Comparison of ENCODE assay signal across 19 cellular contexts in the genomic region with DNA sequence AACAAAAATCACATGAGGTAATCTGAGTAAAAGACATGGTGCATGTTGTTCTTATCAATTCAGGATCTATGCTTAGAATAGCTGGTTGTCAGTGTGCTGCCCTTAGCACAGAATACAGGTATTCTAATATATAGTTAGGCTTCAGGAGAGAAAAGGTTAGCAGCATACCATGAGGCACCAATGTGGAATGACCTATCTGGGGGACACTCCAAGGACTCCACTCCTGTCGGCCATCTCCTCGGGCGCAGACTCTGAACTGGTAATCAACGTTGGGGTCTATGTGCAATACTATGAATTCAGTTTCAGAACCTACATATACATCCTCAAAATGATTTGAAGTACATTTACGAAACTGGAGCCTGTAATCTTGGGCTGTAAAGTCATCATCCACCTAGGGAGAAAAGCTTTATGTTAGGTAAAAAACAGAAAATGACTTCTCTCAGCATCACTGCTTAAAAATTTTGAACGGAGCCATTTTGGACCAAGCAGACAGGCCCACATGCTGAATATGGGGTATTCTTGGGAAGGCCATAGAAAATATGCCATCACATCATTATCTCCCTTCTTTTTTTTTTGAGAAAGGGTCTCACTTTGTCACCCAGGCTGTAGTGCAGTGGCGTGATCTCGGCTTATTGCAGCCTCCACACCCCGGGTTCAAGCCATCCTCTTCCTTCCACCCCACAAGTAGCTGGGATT. TPM values are rescaled to one million over a fixed set of nuclear protein-coding genes. Genes with fewer than 3 reads are reported as not detected.
DNase-seq lines count a peak whose midpoint lies in the region; ATAC-seq, FAIRE-seq and TF ChIP-seq lines count a peak whose summit lies in the region.
"Had no signal": no experiment of that assay in that cellular context is flagged by ENCODE, and none has a peak within 500 bp of the region (broad histone marks: within the 10 kb centered on the region; RNA-seq: fewer than 3 reads in every experiment).

No MANE protein-coding gene starts in this region.

- DNase-seq in stimulated activated naive CD8-positive, alpha-beta T cell treated with anti-CD3 and anti-CD28 coated beads, Interleukin-15, Interleukin-2, amounts not matched to agents 100 U/mL and 50 U/mL, for 24 hours = no peak
- DNase-seq in RWPE2 (ENCODE audit: low spot score) (no peak), K562 (ENCODE audit: extremely low read depth in 1 of 4, low spot score in 3 of 4) (no peak), T-helper 1 cell (no peak), NCI-H1417 (lab: John Stamatoyannopoulos, UW) (no peak), Kasumi-1 (lab: John Stamatoyannopoulos, UW) (no peak)
- DNase-seq: activated CD4-positive, alpha-beta T cell treated with anti-CD3 and anti-CD28 coated beads, Interleukin-2, amount 50 U/mL, for 4 hours; anterior cingulate cortex; Caco-2; NCI-H1092 treated with DMSO at 0.1 percent for 48 hours; NCI-H2081 treated with DMSO at 0.1 percent for 48 hours; NCI-H510A; pancreas; RPMI8226; stimulated activated naive B cell treated with anti-CD40 and anti-IgM and Interleukin-4, amounts not matched to agents 10 μg/mL and 1 μg/mL and 100 μg/mL, for 72 hours had no signal

- H3K79me2 ChIP-seq in K562 (ENCODE audit: control insufficient read depth, insufficient read depth, low read length) = no peaks in the 10 kb centered on the region

- H3K4me3 Mint-ChIP-seq in stimulated activated naive CD8-positive, alpha-beta T cell treated with anti-CD3 and anti-CD28 coated beads, Interleukin-15, Interleukin-2, amounts not matched to agents 100 ng/mL and 50 ng/mL, for 24 hours = no peak overlapping the region
- H3K4me3 Mint-ChIP-seq: stimulated activated naive B cell treated with anti-CD40 and anti-IgM and Interleukin-4, amounts not matched to agents 10 μg/mL and 1 μg/mL and 100 μg/mL, for 72 hours; type B pancreatic cell had no signal

- no peak overlapping the region for H3K4me2 ChIP-seq in K562 (ENCODE audit: insufficient read depth, low read length)
- H3K4me2 ChIP-seq: KMS-11 had no signal

- FAIRE-seq in K562 (lab: Jason Lieb, UNC) = no peak
- FAIRE-seq: pancreas had no signal

- POLR2A ChIA-PET in K562 (lab: Yijun Ruan, JAX) = interaction anchor here (0.7 kb wide), 1 partner anchor 12 kb away, joined by 3 read pairs; no protein-coding TSS in a partner anchor

- peaks cover 68% of the 10 kb centered on the region for H3K36me3 Mint-ChIP-seq in stimulated activated naive CD8-positive, alpha-beta T cell treated with anti-CD3 and anti-CD28 coated beads, Interleukin-15, Interleukin-2, amounts not matched to agents 100 ng/mL and 50 ng/mL, for 24 hours (ENCODE audit: low read depth)

- H3K4me3 ChIP-seq in RWPE2 (ENCODE audit: severe bottlenecking) (no peak overlapping the region), K562 (no peak overlapping the region)
- H3K4me3 ChIP-seq: pancreas had no signal

- in situ Hi-C loops in K562 (cut with MboI) = no loop called here

- no peak for TF ChIP-seq RAD21 in K562 (CRISPR knock-in tag; conservative IDR thresholded peaks at IDR 0.05 in 1 of 2, IDR thresholded peaks at IDR 0.05 in 1 of 2)

- TF ChIP-seq CTCF in RWPE2 (IDR thresholded peaks at IDR 0.05; ENCODE audit: poor library complexity, severe bottlenecking) = no peak
- no peak for TF ChIP-seq CTCF in K562 (IDR thresholded peaks at IDR 0.05 in 2 of 3, conservative IDR thresholded peaks at IDR 0.05 in 1 of 3; ENCODE audit: insufficient read depth in 2 of 3, low read depth in 1 of 3, low read length in 3 of 3)

- TF ChIP-seq POLR2A in K562 (conservative IDR thresholded peaks at IDR 0.05) = no peak

- H3K36me3 ChIP-seq in RWPE2 (ENCODE audit: low read depth) (peaks cover 74% of the 10 kb centered on the region), K562 (ENCODE audit: control insufficient read depth, insufficient read depth, low read length) (peaks cover 88% of the 10 kb centered on the region)

- H2AFZ ChIP-seq in K562 (ENCODE audit: low read depth, low read length) = no peak overlapping the region

- TF ChIP-seq EP300 in K562 (IDR thresholded peaks at IDR 0.05; ENCODE audit: low read length) = no peak

- no peak overlapping the region for H3K9ac ChIP-seq in K562 (ENCODE audit: insufficient read depth in 1 of 2, low read depth in 2 of 2, low read length in 2 of 2)
- H3K9ac ChIP-seq: KMS-11 had no signal

- CTCF ChIA-PET in K562 (lab: Yijun Ruan, JAX; ENCODE audit: low intra/inter-chr PET ratio) = no interaction called here

- H3K27me3 Mint-ChIP-seq in stimulated activated naive CD8-positive, alpha-beta T cell treated with anti-CD3 and anti-CD28 coated beads, Interleukin-15, Interleukin-2, amounts not matched to agents 100 ng/mL and 50 ng/mL, for 24 hours = no peaks in the 10 kb centered on the region
- H3K27me3 Mint-ChIP-seq: stimulated activated naive B cell treated with anti-CD40 and anti-IgM and Interleukin-4, amounts not matched to agents 10 μg/mL and 1 μg/mL and 100 μg/mL, for 72 hours; type B pancreatic cell had no signal

- peak overlapping the region; percentile 57 for H3K27ac Mint-ChIP-seq in stimulated activated naive CD8-positive, alpha-beta T cell treated with anti-CD3 and anti-CD28 coated beads, Interleukin-15, Interleukin-2, amounts not matched to agents 100 ng/mL and 50 ng/mL, for 24 hours
- H3K27ac Mint-ChIP-seq: stimulated activated naive B cell treated with anti-CD40 and anti-IgM and Interleukin-4, amounts not matched to agents 10 μg/mL and 1 μg/mL and 100 μg/mL, for 72 hours; type B pancreatic cell had no signal

- peaks cover 36% of the 10 kb centered on the region for H3K4me1 Mint-ChIP-seq in stimulated activated naive CD8-positive, alpha-beta T cell treated with anti-CD3 and anti-CD28 coated beads, Interleukin-15, Interleukin-2, amounts not matched to agents 100 ng/mL and 50 ng/mL, for 24 hours (ENCODE audit: low read depth)

- no peak for ATAC-seq in stimulated activated naive CD8-positive, alpha-beta T cell treated with anti-CD3 and anti-CD28 coated beads, Interleukin-15, Interleukin-2, amounts not matched to agents 100 U/mL and 50 U/mL, for 24 hours
- ATAC-seq in RWPE2 (ENCODE audit: low read depth) (peak; percentile 26; the same call in 1 of the 3 replicates), K562 (no peak)
- ATAC-seq: pancreas; sciatic nerve; stimulated activated naive B cell treated with anti-CD40 and anti-IgM and Interleukin-4, amounts not matched to agents 10 μg/mL and 1 μg/mL and 100 μg/mL, for 72 hours had no signal

- H3K9me3 Mint-ChIP-seq in stimulated activated naive CD8-positive, alpha-beta T cell treated with anti-CD3 and anti-CD28 coated beads, Interleukin-15, Interleukin-2, amounts not matched to agents 100 ng/mL and 50 ng/mL, for 24 hours = no peaks in the 10 kb centered on the region
- H3K9me3 Mint-ChIP-seq: stimulated activated naive B cell treated with anti-CD40 and anti-IgM and Interleukin-4, amounts not matched to agents 10 μg/mL and 1 μg/mL and 100 μg/mL, for 72 hours; type B pancreatic cell had no signal

- H4K20me1 ChIP-seq in K562 (replicated peaks; ENCODE audit: control insufficient read depth, insufficient read depth, low read length) = no peaks in the 10 kb centered on the region

- H3K9me3 ChIP-seq in RWPE2 (ENCODE audit: severe bottlenecking) (no peaks in the 10 kb centered on the region), K562 (replicated peaks; ENCODE audit: control insufficient read depth, insufficient read depth, low read depth, low read length) (no peaks in the 10 kb centered on the region)
- H3K9me3 ChIP-seq: Caco-2, pancreas had no signal

- H3K9me1 ChIP-seq in K562 (ENCODE audit: control insufficient read depth, insufficient read depth, low read length) = no peaks in the 10 kb centered on the region

- TSS peak; percentile 4 for BruUV-seq in K562 (replicated peaks; lab: Mats Ljungman, UMichigan)

- intact Hi-C loops in K562 (cut with micrococcal nuclease) = no loop called here

- WGBS in K562 (ENCODE audit: insufficient coverage, low coverage, missing lambda C conversion rate) = 90% methylated on average over 9 of the region's 9 CpGs

- H3K27me3 ChIP-seq in RWPE2 (ENCODE audit: insufficient read depth, poor library complexity, severe bottlenecking) = no peaks in the 10 kb centered on the region
- no peaks in the 10 kb centered on the region for H3K27me3 ChIP-seq in K562 (ENCODE audit: control insufficient read depth in 2 of 2, insufficient read depth in 2 of 2, low read length in 2 of 2)
- H3K27me3 ChIP-seq: pancreas had no signal

- H3K4me1 ChIP-seq in RWPE2 (ENCODE audit: insufficient read depth, poor library complexity, severe bottlenecking) (no peaks in the 10 kb centered on the region), K562 (replicated peaks in 1 of 2; ENCODE audit: control insufficient read depth in 2 of 2, insufficient read depth in 2 of 2, low read length in 2 of 2) (no peaks in the 10 kb centered on the region)
- H3K4me1 ChIP-seq: Caco-2, pancreas had no signal

- H3K27ac ChIP-seq in RWPE2 (ENCODE audit: poor library complexity, severe bottlenecking) (no peak overlapping the region), K562 (ENCODE audit: extremely low read depth, low read depth, low read length) (no peak overlapping the region)
- H3K27ac ChIP-seq: KMS-11, pancreas had no signal

RNA-seq across cellular contexts. Expression of a gene that starts 31.1 kb away (rescaled TPM):
- total RNA-seq in K562 (2011; cell fraction: chromatin; rRNA removed; ENCODE audit: low replicate concordance) = 34.1 and 43.8 TPM in 2 replicates
- total RNA-seq in K562 (2011; cell fraction: nucleolus; rRNA removed) = 18.8 and 19.0 TPM in 2 replicates
- total RNA-seq in K562 (2011; cell fraction: nucleoplasm; rRNA removed) = 31.9 and 43.9 TPM in 2 replicates
- total RNA-seq in K562 (2014; rRNA removed) = 26.9 and 28.8 TPM in 2 replicates
- total RNA-seq in K562 (2014; rRNA removed; fragmentation: Illumina TruSeq; extraction: Trizol) = 45.2 and 47.0 TPM in 2 replicates
- 29.3 and 29.8 TPM in 2 replicates for total RNA-seq in K562 (2015; rRNA removed; fragmentation: Illumina TruSeq; extraction: Trizol)
- 31.8 and 33.5 TPM in 2 replicates for total RNA-seq in K562 (2021)
- 28.7 and 55.9 TPM in 2 replicates for polyA plus RNA-seq in K562 (2011; rRNA removed)
- 18.7 and 23.8 TPM in 2 replicates for polyA plus RNA-seq in K562 (2011; cell fraction: cytosol; rRNA removed)
- 9.4 and 10.4 TPM in 2 replicates for polyA plus RNA-seq in K562 (2011; cell fraction: nucleus; rRNA removed)
- polyA plus RNA-seq in K562 (2012) = 20.2 and 22.0 TPM in 2 replicates
- polyA plus RNA-seq in K562 (2014; fragmentation: Illumina TruSeq; extraction: Trizol) = 33.1 and 39.7 TPM in 2 replicates
- polyA plus RNA-seq in K562 (2014; fragmentation: Nextera tagmentation; extraction: Ambion mirVana) = 10 to 100 TPM; 13.2 to 13.7 TPM
- polyA plus RNA-seq in K562 (2014; rRNA removed) = 29.2 and 34.2 TPM in 2 replicates
- 40.6 and 62.6 TPM in 2 replicates for polyA minus RNA-seq in K562 (2011; rRNA and poly(A)+ RNA removed)
- 18.3 and 31.2 TPM in 2 replicates for polyA minus RNA-seq in K562 (2011; cell fraction: cytosol; rRNA and poly(A)+ RNA removed)
- polyA minus RNA-seq in K562 (2011; cell fraction: nucleus; rRNA and poly(A)+ RNA removed) = 5.9 and 7.4 TPM in 2 replicates

RNA-seq across cellular contexts. Expression of a gene that starts 38.3 kb away (rescaled TPM):
- 19.4 and 126 TPM in 2 replicates for total RNA-seq in K562 (2011; cell fraction: chromatin; rRNA removed; ENCODE audit: low replicate concordance)
- 14.5 and 23.6 TPM in 2 replicates for total RNA-seq in K562 (2011; cell fraction: nucleolus; rRNA removed)
- 27.3 and 32.6 TPM in 2 replicates for total RNA-seq in K562 (2011; cell fraction: nucleoplasm; rRNA removed)
- total RNA-seq in K562 (2014; rRNA removed) (14.0 and 14.6 TPM in 2 replicates), K562 (2014; rRNA removed; fragmentation: Illumina TruSeq; extraction: Trizol) (19.5 and 23.3 TPM in 2 replicates), K562 (2015; rRNA removed; fragmentation: Illumina TruSeq; extraction: Trizol) (21.5 and 25.3 TPM in 2 replicates), K562 (2021) (23.7 and 23.8 TPM in 2 replicates)
- polyA plus RNA-seq in K562 (2011; rRNA removed) (14.6 and 25.6 TPM in 2 replicates), K562 (2014; fragmentation: Illumina TruSeq; extraction: Trizol) (15.9 and 17.6 TPM in 2 replicates), K562 (2014; fragmentation: Nextera tagmentation; extraction: Ambion mirVana) (1 to 10 TPM; 4.6 to 4.9 TPM), K562 (2014; rRNA removed) (14.4 and 19.7 TPM in 2 replicates)
- 2.4 and 3.3 TPM in 2 replicates for polyA plus RNA-seq in K562 (2011; cell fraction: cytosol; rRNA removed)
- 20.3 and 22.2 TPM in 2 replicates for polyA plus RNA-seq in K562 (2011; cell fraction: nucleus; rRNA removed)
- 7.0 and 15.9 TPM in 2 replicates for polyA plus RNA-seq in K562 (2012)
- polyA minus RNA-seq in K562 (2011; rRNA and poly(A)+ RNA removed) = 23.9 and 29.7 TPM in 2 replicates
- polyA minus RNA-seq in K562 (2011; cell fraction: cytosol; rRNA and poly(A)+ RNA removed) = 11.4 and 15.7 TPM in 2 replicates
- 35.0 and 45.2 TPM in 2 replicates for polyA minus RNA-seq in K562 (2011; cell fraction: nucleus; rRNA and poly(A)+ RNA removed)
